In the genomic region with DNA sequence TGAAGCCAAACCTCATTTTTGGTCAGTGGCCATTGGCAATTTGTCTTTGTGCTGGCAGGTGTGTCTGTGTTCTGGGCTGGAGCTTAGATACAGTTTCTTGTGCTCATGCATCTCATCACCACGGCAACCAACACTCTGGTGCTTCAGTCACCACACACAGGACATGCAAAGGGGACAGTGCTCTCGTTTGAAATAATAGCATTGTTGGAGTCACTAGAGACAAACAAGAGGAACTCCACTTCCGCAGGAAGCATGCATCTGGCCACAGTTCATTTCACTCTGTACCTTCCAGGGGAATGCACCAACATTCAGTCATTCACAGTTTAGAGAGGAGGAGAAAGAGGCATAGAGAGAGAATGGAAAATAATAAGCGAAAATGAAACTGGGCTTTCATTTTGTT, we compare ENCODE assay signal across 9 cellular contexts.
DNase-seq lines count a peak whose midpoint lies in the region; ATAC-seq, FAIRE-seq and TF ChIP-seq lines count a peak whose summit lies in the region.
"Had no signal": no experiment of that assay in that cellular context is flagged by ENCODE, and none has a peak within 500 bp of the region (broad histone marks: within the 10 kb centered on the region; RNA-seq: fewer than 3 reads in every experiment).

No MANE protein-coding gene starts in this region.

- no peak overlapping the region for H3K27ac Mint-ChIP-seq in activated T-cell treated with anti-CD3 and anti-CD28 coated beads, Interleukin-2, amount 50 U/mL, for 72 hours
- H3K27ac Mint-ChIP-seq in WTC11: peak overlapping the region; percentile 9; the same call in 1 of the 2 replicates
- peak overlapping the region; percentile 48 for H3K27ac Mint-ChIP-seq in stimulated activated naive B cell treated with anti-CD40 and anti-IgM and Interleukin-4, amounts not matched to agents 10 μg/mL and 1 μg/mL and 100 μg/mL, for 72 hours

- no peaks in the 10 kb centered on the region for H3K36me3 Mint-ChIP-seq in activated T-cell treated with anti-CD3 and anti-CD28 coated beads, Interleukin-2, amount 50 U/mL, for 72 hours (ENCODE audit: insufficient read depth in 2 of 2)
- H3K36me3 Mint-ChIP-seq in WTC11: no peaks in the 10 kb centered on the region
- H3K36me3 Mint-ChIP-seq in stimulated activated naive B cell treated with anti-CD40 and anti-IgM and Interleukin-4, amounts not matched to agents 10 μg/mL and 1 μg/mL and 100 μg/mL, for 72 hours: no peaks in the 10 kb centered on the region
- H3K36me3 Mint-ChIP-seq: T-cell had no signal

- H3K27me3 Mint-ChIP-seq in activated T-cell treated with anti-CD3 and anti-CD28 coated beads, Interleukin-2, amount 50 U/mL, for 72 hours (ENCODE audit: low read depth): peaks cover 7% of the 10 kb centered on the region
- H3K27me3 Mint-ChIP-seq in WTC11 (ENCODE audit: low read depth): no peaks in the 10 kb centered on the region
- no peaks in the 10 kb centered on the region for H3K27me3 Mint-ChIP-seq in stimulated activated naive B cell treated with anti-CD40 and anti-IgM and Interleukin-4, amounts not matched to agents 10 μg/mL and 1 μg/mL and 100 μg/mL, for 72 hours

- H3K4me3 Mint-ChIP-seq in activated T-cell treated with anti-CD3 and anti-CD28 coated beads, Interleukin-2, amount 50 U/mL, for 72 hours: peak overlapping the region in 1 of 2 donors; percentile 24
- no peak overlapping the region for H3K4me3 Mint-ChIP-seq in WTC11
- peak overlapping the region; percentile 7 to 18 for H3K4me3 Mint-ChIP-seq in stimulated activated naive B cell treated with anti-CD40 and anti-IgM and Interleukin-4, amounts not matched to agents 10 μg/mL and 1 μg/mL and 100 μg/mL, for 72 hours
- H3K4me3 Mint-ChIP-seq: T-cell had no signal

- H3K4me1 ChIP-seq in SJCRH30: no peaks in the 10 kb centered on the region

- DNase-seq in activated T-cell treated with anti-CD3 and anti-CD28 coated beads, Interleukin-2, amount 50 U/mL, for 72 hours: peak in 1 of 2 donors; percentile 5
- no peak for DNase-seq in activated T-cell treated with anti-CD3 and anti-CD28 coated beads for 4 hours
- no peak for DNase-seq in WTC11 (ENCODE audit: low spot score)
- peak; percentile 38 for DNase-seq in stimulated activated naive B cell treated with anti-CD40 and anti-IgM and Interleukin-4, amounts not matched to agents 10 μg/mL and 1 μg/mL and 100 μg/mL, for 72 hours
- no peak for DNase-seq in HCEC 1CT
- no peak for DNase-seq in SJCRH30
- DNase-seq in frontal cortex (ENCODE audit: low spot score in 2 of 2): no peak

- H3K27me3 ChIP-seq in SJCRH30: no peaks in the 10 kb centered on the region

- no peak overlapping the region for H3K27ac ChIP-seq in SJCRH30

- 0 out of 2 replicates have a peak, but pooled peaks cover 4% of the 10 kb centered on the region for H3K9me3 ChIP-seq in SJCRH30 (replicated peaks)

- FAIRE-seq in frontal cortex (lab: Jason Lieb, UNC): no peak

- no peak overlapping the region for H3K4me3 ChIP-seq in SJCRH30

- H3K36me3 ChIP-seq in SJCRH30: peaks cover 19% of the 10 kb centered on the region

- CTCF ChIA-PET in WTC11 (lab: Charles Lee): no interaction called here

- POLR2A ChIA-PET in WTC11 (lab: Charles Lee): no interaction called here

- H3K9me3 Mint-ChIP-seq in activated T-cell treated with anti-CD3 and anti-CD28 coated beads, Interleukin-2, amount 50 U/mL, for 72 hours: no peaks in the 10 kb centered on the region
- H3K9me3 Mint-ChIP-seq in WTC11: no peaks in the 10 kb centered on the region
- no peaks in the 10 kb centered on the region for H3K9me3 Mint-ChIP-seq in stimulated activated naive B cell treated with anti-CD40 and anti-IgM and Interleukin-4, amounts not matched to agents 10 μg/mL and 1 μg/mL and 100 μg/mL, for 72 hours
- H3K9me3 Mint-ChIP-seq: T-cell had no signal

- ATAC-seq in activated T-cell treated with anti-CD3 and anti-CD28 coated beads, Interleukin-2, amount 50 U/mL, for 72 hours (replicated peaks in 1 of 2): peak; percentile 66
- ATAC-seq in HG02884 (IDR thresholded peaks at IDR 0.05; ENCODE audit: unreplicated experiment): peak; percentile 91
- ATAC-seq in WTC11: no peak
- ATAC-seq in stimulated activated naive B cell treated with anti-CD40 and anti-IgM and Interleukin-4, amounts not matched to agents 10 μg/mL and 1 μg/mL and 100 μg/mL, for 72 hours (replicated peaks): peak; percentile 94 to 98

- no peak for TF ChIP-seq CTCF in WTC11 (IDR thresholded peaks at IDR 0.05)

- H3K4me1 Mint-ChIP-seq in activated T-cell treated with anti-CD3 and anti-CD28 coated beads, Interleukin-2, amount 50 U/mL, for 72 hours (ENCODE audit: low read depth): peaks cover 8% of the 10 kb centered on the region
- peaks cover 6% of the 10 kb centered on the region for H3K4me1 Mint-ChIP-seq in WTC11
- H3K4me1 Mint-ChIP-seq in stimulated activated naive B cell treated with anti-CD40 and anti-IgM and Interleukin-4, amounts not matched to agents 10 μg/mL and 1 μg/mL and 100 μg/mL, for 72 hours: peaks cover 6 to 7% of the 10 kb centered on the region in 2 donors

TF ChIP-seq in WTC11, 78 proteins besides CTCF, POLR2A, EP300 and RAD21 (continues in another document):
- TF ChIP-seq TEAD4 (CRISPR knock-in tag; IDR thresholded peaks at IDR 0.05) (no peak), MYBL2 (CRISPR knock-in tag; IDR thresholded peaks at IDR 0.05) (no peak), ETV6 (CRISPR knock-in tag; IDR thresholded peaks at IDR 0.05) (no peak), PRRX2 (CRISPR knock-in tag; IDR thresholded peaks at IDR 0.05) (no peak), ZNF138 (CRISPR knock-in tag; conservative IDR thresholded peaks at IDR 0.05) (no peak), NFYB (CRISPR knock-in tag; conservative IDR thresholded peaks at IDR 0.05; ENCODE audit: low read depth) (no peak), ZNF423 (CRISPR knock-in tag; IDR thresholded peaks at IDR 0.05) (no peak), ZNF396 (CRISPR knock-in tag; IDR thresholded peaks at IDR 0.05; ENCODE audit: borderline replicate concordance) (no peak), NFATC4 (CRISPR knock-in tag; IDR thresholded peaks at IDR 0.05) (no peak), IRF2 (CRISPR knock-in tag; IDR thresholded peaks at IDR 0.05; ENCODE audit: borderline replicate concordance, low read depth) (no peak)
- TF ChIP-seq, protein P1, sequence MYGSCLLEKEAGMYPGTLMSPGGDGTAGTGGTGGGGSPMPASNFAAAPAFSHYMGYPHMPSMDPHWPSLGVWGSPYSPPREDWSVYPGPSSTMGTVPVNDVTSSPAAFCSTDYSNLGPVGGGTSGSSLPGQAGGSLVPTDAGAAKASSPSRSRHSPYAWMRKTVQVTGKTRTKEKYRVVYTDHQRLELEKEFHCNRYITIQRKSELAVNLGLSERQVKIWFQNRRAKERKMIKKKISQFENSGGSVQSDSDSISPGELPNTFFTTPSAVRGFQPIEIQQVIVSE (CRISPR knock-in tag; IDR thresholded peaks at IDR 0.05; ENCODE audit: borderline replicate concordance): no peak
- TF ChIP-seq, protein P2, sequence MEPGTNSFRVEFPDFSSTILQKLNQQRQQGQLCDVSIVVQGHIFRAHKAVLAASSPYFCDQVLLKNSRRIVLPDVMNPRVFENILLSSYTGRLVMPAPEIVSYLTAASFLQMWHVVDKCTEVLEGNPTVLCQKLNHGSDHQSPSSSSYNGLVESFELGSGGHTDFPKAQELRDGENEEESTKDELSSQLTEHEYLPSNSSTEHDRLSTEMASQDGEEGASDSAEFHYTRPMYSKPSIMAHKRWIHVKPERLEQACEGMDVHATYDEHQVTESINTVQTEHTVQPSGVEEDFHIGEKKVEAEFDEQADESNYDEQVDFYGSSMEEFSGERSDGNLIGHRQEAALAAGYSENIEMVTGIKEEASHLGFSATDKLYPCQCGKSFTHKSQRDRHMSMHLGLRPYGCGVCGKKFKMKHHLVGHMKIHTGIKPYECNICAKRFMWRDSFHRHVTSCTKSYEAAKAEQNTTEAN (CRISPR knock-in tag; IDR thresholded peaks at IDR 0.05): no peak
- TF ChIP-seq, protein P3, sequence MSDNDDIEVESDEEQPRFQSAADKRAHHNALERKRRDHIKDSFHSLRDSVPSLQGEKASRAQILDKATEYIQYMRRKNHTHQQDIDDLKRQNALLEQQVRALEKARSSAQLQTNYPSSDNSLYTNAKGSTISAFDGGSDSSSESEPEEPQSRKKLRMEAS (CRISPR knock-in tag; IDR thresholded peaks at IDR 0.05): no peak
- TF ChIP-seq, protein P4, sequence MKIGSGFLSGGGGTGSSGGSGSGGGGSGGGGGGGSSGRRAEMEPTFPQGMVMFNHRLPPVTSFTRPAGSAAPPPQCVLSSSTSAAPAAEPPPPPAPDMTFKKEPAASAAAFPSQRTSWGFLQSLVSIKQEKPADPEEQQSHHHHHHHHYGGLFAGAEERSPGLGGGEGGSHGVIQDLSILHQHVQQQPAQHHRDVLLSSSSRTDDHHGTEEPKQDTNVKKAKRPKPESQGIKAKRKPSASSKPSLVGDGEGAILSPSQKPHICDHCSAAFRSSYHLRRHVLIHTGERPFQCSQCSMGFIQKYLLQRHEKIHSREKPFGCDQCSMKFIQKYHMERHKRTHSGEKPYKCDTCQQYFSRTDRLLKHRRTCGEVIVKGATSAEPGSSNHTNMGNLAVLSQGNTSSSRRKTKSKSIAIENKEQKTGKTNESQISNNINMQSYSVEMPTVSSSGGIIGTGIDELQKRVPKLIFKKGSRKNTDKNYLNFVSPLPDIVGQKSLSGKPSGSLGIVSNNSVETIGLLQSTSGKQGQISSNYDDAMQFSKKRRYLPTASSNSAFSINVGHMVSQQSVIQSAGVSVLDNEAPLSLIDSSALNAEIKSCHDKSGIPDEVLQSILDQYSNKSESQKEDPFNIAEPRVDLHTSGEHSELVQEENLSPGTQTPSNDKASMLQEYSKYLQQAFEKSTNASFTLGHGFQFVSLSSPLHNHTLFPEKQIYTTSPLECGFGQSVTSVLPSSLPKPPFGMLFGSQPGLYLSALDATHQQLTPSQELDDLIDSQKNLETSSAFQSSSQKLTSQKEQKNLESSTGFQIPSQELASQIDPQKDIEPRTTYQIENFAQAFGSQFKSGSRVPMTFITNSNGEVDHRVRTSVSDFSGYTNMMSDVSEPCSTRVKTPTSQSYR (CRISPR knock-in tag; IDR thresholded peaks at IDR 0.05): no peak
